In the genomic region with DNA sequence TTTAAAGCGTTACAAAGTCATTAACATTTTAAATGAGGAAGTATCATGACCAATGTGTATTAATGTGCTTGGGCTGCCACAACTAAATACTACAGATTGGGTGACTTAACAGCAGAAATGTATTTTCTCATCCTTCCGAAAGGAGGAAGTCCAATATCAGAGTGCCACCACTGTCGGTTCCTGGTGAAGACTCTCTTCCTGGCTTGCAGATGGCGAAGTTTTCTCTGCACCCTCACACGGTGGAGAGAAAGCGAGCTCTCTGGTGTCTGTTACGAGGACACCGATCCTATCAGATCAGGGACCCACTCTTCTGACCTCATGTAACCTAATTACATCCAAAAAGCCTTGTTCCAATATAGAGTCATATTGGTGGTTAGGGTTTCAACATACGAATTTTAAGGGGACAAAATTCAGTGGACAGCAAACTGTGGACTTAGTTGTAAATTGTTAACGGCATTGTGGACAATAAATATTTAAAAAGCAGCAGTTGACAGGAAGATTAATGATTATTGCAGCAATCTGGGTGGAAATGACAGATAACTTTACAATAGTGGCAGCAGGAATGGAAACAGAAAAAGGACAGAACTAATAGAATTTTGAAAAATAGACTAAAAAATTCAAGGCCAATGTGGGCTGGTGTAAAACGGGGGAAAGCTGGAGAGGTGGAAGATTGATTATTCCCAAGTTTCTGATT, we compare ENCODE assay signal across 22 cellular contexts.
"Had no signal": no experiment of that assay in that cellular context is flagged by ENCODE, and none has a peak within 500 bp of the region (broad histone marks: within the 10 kb centered on the region; RNA-seq: fewer than 3 reads in every experiment).

No MANE protein-coding gene starts in this region.

- H3K27me3 ChIP-seq: body of pancreas, gastrocnemius medialis, heart right ventricle, transverse colon had no signal

- DNase-seq: activated CD4-positive, alpha-beta T cell treated with anti-CD3 and anti-CD28 coated beads, Interleukin-2, amount 50 U/mL, for 48 hours; activated CD4-positive, CD25-positive, alpha-beta regulatory T cell; activated effector memory CD4-positive, alpha-beta T cell treated with anti-CD3 and anti-CD28 coated beads, Interleukin-2, amount 50 U/mL, for 16 hours; activated T-cell treated with anti-CD3 and anti-CD28 coated beads, Interleukin-2, amount 50 U/mL, for 4 hours; amniotic stem cell; body of pancreas; cortex of kidney; effector memory CD8-positive, alpha-beta T cell; gastrocnemius medialis; heart right ventricle; mucosa of descending colon; natural killer cell; posterior cingulate gyrus; right cardiac atrium; small intestine; stimulated activated naive CD4-positive, alpha-beta T cell; substantia nigra; T1000; transverse colon had no signal

- H3K4me3 ChIP-seq: body of pancreas, gastrocnemius medialis, heart right ventricle, mucosa of descending colon, transverse colon had no signal

- H3K4me3 Mint-ChIP-seq: activated T-cell treated with anti-CD3 and anti-CD28 coated beads, Interleukin-2, amount 50 U/mL, for 4 hours; central memory CD8-positive, alpha-beta T cell; effector memory CD8-positive, alpha-beta T cell; natural killer cell had no signal

- H3K27ac ChIP-seq: body of pancreas, epithelial cell of prostate, gastrocnemius medialis, heart right ventricle, transverse colon had no signal

- H3K36me3 ChIP-seq: gastrocnemius medialis, heart right ventricle, transverse colon had no signal

- H3K27ac Mint-ChIP-seq: activated naive CD4-positive, alpha-beta T cell treated with anti-CD3 and anti-CD28 coated beads, Interleukin-2, amount 50 U/mL, for 72 hours; effector memory CD8-positive, alpha-beta T cell; natural killer cell had no signal

- H3K9me3 ChIP-seq: gastrocnemius medialis, mucosa of descending colon, transverse colon had no signal

- H3K36me3 Mint-ChIP-seq: natural killer cell had no signal

- H3K4me1 Mint-ChIP-seq: central memory CD8-positive, alpha-beta T cell; natural killer cell had no signal

- H3K4me1 ChIP-seq: body of pancreas, gastrocnemius medialis, heart right ventricle, transverse colon had no signal

- ATAC-seq: activated naive CD4-positive, alpha-beta T cell treated with anti-CD3 and anti-CD28 coated beads, Interleukin-2, amount 50 U/mL, for 72 hours; activated T-cell treated with anti-CD3 and anti-CD28 coated beads, Interleukin-2, amount 50 U/mL, for 4 hours; body of pancreas; effector memory CD8-positive, alpha-beta T cell; gastrocnemius medialis; heart right ventricle; mucosa of descending colon; natural killer cell; right cardiac atrium had no signal
